9 cellular contexts compared by ENCODE assay signal in genomic region chr7:43764039-43764789, GRCh38. TPM values are rescaled to one million over a fixed set of nuclear protein-coding genes. Genes with fewer than 3 reads are reported as not detected.
DNase-seq lines count a peak whose midpoint lies in the region; ATAC-seq and TF ChIP-seq lines count a peak whose summit lies in the region.
"Had no signal": no experiment of that assay in that cellular context is flagged by ENCODE, and none has a peak within 500 bp of the region (broad histone marks: within the 10 kb centered on the region; RNA-seq: fewer than 3 reads in every experiment).

No MANE protein-coding gene starts in this region.

- no peak for TF ChIP-seq POLR2A in uterus (IDR thresholded peaks at IDR 0.05)

- no peaks in the 10 kb centered on the region for H3K36me3 ChIP-seq in uterus

- H3K27me3 ChIP-seq in uterus, result no peaks in the 10 kb centered on the region

- DNase-seq in HuH-7.5 (ENCODE audit: low spot score) (peak; percentile 25), amniotic epithelial cell (ENCODE audit: low read depth) (peak; percentile 65), naive B cell (peak; percentile 11), uterus (peak; percentile 34 to 49), middle frontal gyrus (ENCODE audit: extremely low spot score, low spot score) (no peak)

- peak overlapping the region; percentile 43 to 53 for H3K27ac ChIP-seq in uterus
- H3K27ac ChIP-seq: KMS-11 had no signal

- H3K27ac Mint-ChIP-seq in naive B cell, result peak overlapping the region in 5 of 6 donors; percentile 44 to 95 (median 75)

- H3K4me1 Mint-ChIP-seq in naive B cell, result peaks cover 9 to 22% (median 10%) of the 10 kb centered on the region in 3 donors

- no peaks in the 10 kb centered on the region for H3K9me3 ChIP-seq in uterus

- peak; percentile 44 for ATAC-seq in GM18870 (IDR thresholded peaks at IDR 0.05; ENCODE audit: unreplicated experiment)
- ATAC-seq in naive B cell (ENCODE audit: low read depth in 2 of 2), result peak; percentile 77
- ATAC-seq in HG02763 (IDR thresholded peaks at IDR 0.05; ENCODE audit: unreplicated experiment), result no peak
- ATAC-seq in HG02642 (IDR thresholded peaks at IDR 0.05; ENCODE audit: poor library complexity, unreplicated experiment), result no peak

- peaks cover 0 to 8% (median 4%) of the 10 kb centered on the region in 3 donors for H3K27me3 Mint-ChIP-seq in naive B cell

- intact Hi-C loops in uterus (cut with DNase I; ENCODE audit: low total_unique reads), result no loop called here

- H3K4me3 Mint-ChIP-seq in naive B cell, result peak overlapping the region; percentile 64 to 87 (median 70)

- H3K4me1 ChIP-seq in uterus, result peaks cover 0 to 5% of the 10 kb centered on the region in 2 donors

- H3K36me3 Mint-ChIP-seq in naive B cell, result no peaks in the 10 kb centered on the region

- TF ChIP-seq CTCF in uterus (IDR thresholded peaks at IDR 0.05), result no peak

- no peak overlapping the region for H3K4me3 ChIP-seq in uterus

- no peaks in the 10 kb centered on the region for H3K9me3 Mint-ChIP-seq in naive B cell

RNA-seq across cellular contexts. Expression of gene BLVRA, which starts 5.7 kb away (rescaled TPM):
- 10 to 100 TPM in 3 of 6 donors, 1 to 10 TPM in 3; 3.5 to 15.9 (median 9.5) TPM for polyA plus RNA-seq in naive B cell (ENCODE audit: low read depth in 6 of 6)
- total RNA-seq in uterus, result 10 to 100 TPM; 20.4 to 93.0 (median 56.5) TPM

RNA-seq across cellular contexts. Expression of gene COA1, which starts 34.9 kb away (rescaled TPM):
- polyA plus RNA-seq in naive B cell (ENCODE audit: low read depth in 6 of 6), result 100 to 1,000 TPM in 5 of 6 donors, 10 to 100 TPM in 1; 96.6 to 146 (median 107) TPM
- 10 to 100 TPM; 30.0 to 83.6 (median 76.6) TPM for total RNA-seq in uterus

Comparison
In these comparisons a context has a peak if more than half of its experiments do, and no peak if none do; other contexts are left out.
1. ATAC-seq: peak in GM18870 (single experiment) and naive B cell (2 of 2); none in HG02763 (single experiment) and HG02642 (single experiment).